9 cellular contexts compared by ENCODE assay signal in genomic region chr9:128554155-128554862, GRCh38. TPM values are rescaled to one million over a fixed set of nuclear protein-coding genes. Genes with fewer than 3 reads are reported as not detected.
A peak's percentile ranks its signal among the peaks of the same experiment; 100 is the strongest.
DNase-seq lines count a peak whose midpoint lies in the region; ATAC-seq and TF ChIP-seq lines count a peak whose summit lies in the region.
"Had no signal": no experiment of that assay in that cellular context is flagged by ENCODE, and none has a peak within 500 bp of the region (broad histone marks: within the 10 kb centered on the region; RNA-seq: fewer than 3 reads in every experiment).

No MANE protein-coding gene starts in this region.

- H3K36me3 Mint-ChIP-seq in WTC11, result no peaks in the 10 kb centered on the region
- no peaks in the 10 kb centered on the region for H3K36me3 Mint-ChIP-seq in neural progenitor cell

- 26 to 30% methylated on average over 5 of the region's 5 CpGs for WGBS in esophagus squamous epithelium, 2 donors

- no peak for TF ChIP-seq POLR2A in esophagus squamous epithelium (IDR thresholded peaks at IDR 0.05)

- peak; percentile 94 for DNase-seq in A172 (ENCODE audit: low spot score)
- no peak for DNase-seq in HFF-Myc (ENCODE audit: extremely low read depth, low read depth)
- peak; percentile 68 for DNase-seq in WTC11 (ENCODE audit: low spot score)
- no peak for DNase-seq in esophagus squamous epithelium (lab: John Stamatoyannopoulos, UW)
- peak; percentile 85 for DNase-seq in neural progenitor cell (ENCODE audit: low spot score)
- DNase-seq in NCI-H2196 treated with DMSO at 0.1 percent for 48 hours (lab: John Stamatoyannopoulos, UW; ENCODE audit: unreplicated experiment), result no peak
- no peak for DNase-seq in NCI-H1105 (lab: John Stamatoyannopoulos, UW)

- intact Hi-C loops in esophagus squamous epithelium (cut with DNase I), result no loop called here

- H3K79me2 ChIP-seq in neural progenitor cell (ENCODE audit: low read depth), result peaks cover 60% of the 10 kb centered on the region

- TF ChIP-seq CTCF in HFF-Myc (IDR thresholded peaks at IDR 0.05; ENCODE audit: low read depth, low read length, missing control alignments) (no peak), WTC11 (IDR thresholded peaks at IDR 0.05) (no peak), esophagus squamous epithelium (IDR thresholded peaks at IDR 0.05) (peak in 2 of 6 experiments; percentile 9), neural progenitor cell (IDR thresholded peaks at IDR 0.05) (peak; percentile 23)

- peaks cover 46 to 83% (median 68%) of the 10 kb centered on the region in 3 donors for H3K4me1 ChIP-seq in esophagus squamous epithelium
- H3K4me1 ChIP-seq in neural progenitor cell, result peaks cover 41% of the 10 kb centered on the region

- no peaks in the 10 kb centered on the region for H3K27me3 ChIP-seq in esophagus squamous epithelium
- no peaks in the 10 kb centered on the region for H3K27me3 ChIP-seq in neural progenitor cell

- H3K36me3 ChIP-seq in esophagus squamous epithelium (no peaks in the 10 kb centered on the region), neural progenitor cell (no peaks in the 10 kb centered on the region)

- peak overlapping the region; percentile 91 for H3K4me2 ChIP-seq in neural progenitor cell

- H3K27ac Mint-ChIP-seq in WTC11 (no peak overlapping the region), neural progenitor cell (no peak overlapping the region)
- H3K27ac Mint-ChIP-seq: effector memory CD8-positive, alpha-beta T cell had no signal

- ATAC-seq in WTC11 (peak; percentile 21), GM21367 (IDR thresholded peaks at IDR 0.05; ENCODE audit: unreplicated experiment) (no peak)
- ATAC-seq: effector memory CD8-positive, alpha-beta T cell had no signal

- H3K4me3 Mint-ChIP-seq in WTC11 (no peak overlapping the region), neural progenitor cell (no peak overlapping the region)
- H3K4me3 Mint-ChIP-seq: effector memory CD8-positive, alpha-beta T cell had no signal

- H2AFZ ChIP-seq in neural progenitor cell (replicated peaks), result no peak overlapping the region

- H3K9me3 Mint-ChIP-seq in WTC11 (no peaks in the 10 kb centered on the region), neural progenitor cell (no peaks in the 10 kb centered on the region)
- H3K9me3 Mint-ChIP-seq: effector memory CD8-positive, alpha-beta T cell had no signal

- no peak overlapping the region for H3K9ac ChIP-seq in neural progenitor cell

- peaks cover 35% of the 10 kb centered on the region for H3F3A ChIP-seq in neural progenitor cell (ENCODE audit: low read depth)

- CTCF ChIA-PET in WTC11 (lab: Charles Lee), result interaction anchor here (0.7 to 2.0 kb wide), 5 partner anchors 116 to 259 kb away, joined by 3 to 10 read pairs (median 3); partner anchors contain the start of genes CERCAM and ZDHHC12

- no peaks in the 10 kb centered on the region for H3K9me3 ChIP-seq in esophagus squamous epithelium
- H3K9me3 ChIP-seq in neural progenitor cell (ENCODE audit: low read depth), result no peaks in the 10 kb centered on the region

- H3K4me1 Mint-ChIP-seq in WTC11 (peaks cover 44% of the 10 kb centered on the region), neural progenitor cell (peaks cover 50% of the 10 kb centered on the region)

- H3K4me3 ChIP-seq in HFF-Myc (replicated peaks; ENCODE audit: low read depth, low read length) (peak overlapping the region; percentile 73), esophagus squamous epithelium (peak overlapping the region; percentile 70 to 97 (median 84)), neural progenitor cell (peak overlapping the region; percentile 94)

- POLR2A ChIA-PET in WTC11 (lab: Charles Lee), result interaction anchor here (0.6 to 0.7 kb wide), 2 partner anchors 17 to 538 kb away, joined by 3 read pairs; no protein-coding TSS in a partner anchor

- peaks cover 3% of the 10 kb centered on the region; the same call in 1 of the 2 replicates for H3K27me3 Mint-ChIP-seq in WTC11 (ENCODE audit: low read depth)
- H3K27me3 Mint-ChIP-seq in neural progenitor cell (ENCODE audit: insufficient read depth, low read depth), result peaks cover 2% of the 10 kb centered on the region
- H3K27me3 Mint-ChIP-seq: effector memory CD8-positive, alpha-beta T cell had no signal

- peaks cover 57% of the 10 kb centered on the region for H4K20me1 ChIP-seq in neural progenitor cell (ENCODE audit: low read depth)

- H3K27ac ChIP-seq in esophagus squamous epithelium (peak overlapping the region; percentile 91 to 99 (median 96)), neural progenitor cell (no peak overlapping the region)

TF ChIP-seq in WTC11, 78 proteins besides CTCF, POLR2A, EP300 and RAD21:
- no peak for TF ChIP-seq SMAD3 (CRISPR knock-in tag; IDR thresholded peaks at IDR 0.05; ENCODE audit: borderline replicate concordance)
- no peak for TF ChIP-seq RORB (CRISPR knock-in tag; IDR thresholded peaks at IDR 0.05)
- TF ChIP-seq TEAD1 (CRISPR knock-in tag; IDR thresholded peaks at IDR 0.05), result peak; percentile 53; the same call in 1 of the 2 replicates
- no peak for TF ChIP-seq CREM (CRISPR knock-in tag; IDR thresholded peaks at IDR 0.05)
- TF ChIP-seq AR (CRISPR knock-in tag; IDR thresholded peaks at IDR 0.05), result no peak
- 0 out of 2 replicates have a peak, but pooled peaks have one; percentile 71 for TF ChIP-seq TEAD4 (CRISPR knock-in tag; IDR thresholded peaks at IDR 0.05)

RNA-seq across cellular contexts. Expression of gene SPTAN1, which starts 1.9 kb away (rescaled TPM):
- 411 and 440 TPM in 2 replicates for total RNA-seq in A172 (2014; rRNA removed; shearing (Covaris generic))
- total RNA-seq in WTC11 (2021) (213 to 255 TPM (median 224 TPM) in 3 replicates), esophagus squamous epithelium (100 to 1,000 TPM in 3 of 4 donors, 10 to 100 TPM in 1; 97.8 to 233 (median 160) TPM), neural progenitor cell (ENCODE audit: low replicate concordance) (112 and 141 TPM in 2 replicates)

RNA-seq across cellular contexts. Expression of gene GLE1, which starts 49.8 kb away (rescaled TPM):
- 97.5 and 101 TPM in 2 replicates for total RNA-seq in A172 (2014; rRNA removed; shearing (Covaris generic))
- total RNA-seq in WTC11 (2021) (19.0 to 19.7 TPM (median 19.3 TPM) in 3 replicates), esophagus squamous epithelium (10 to 100 TPM; 21.4 to 31.2 (median 24.4) TPM), neural progenitor cell (ENCODE audit: low replicate concordance) (22.7 and 26.3 TPM in 2 replicates)

Comparison
In these comparisons a context has a peak if more than half of its experiments do, and no peak if none do; other contexts are left out.
1. DNase-seq: peak in A172 (single experiment), WTC11 (single experiment) and neural progenitor cell (single experiment); none in HFF-Myc (single experiment), esophagus squamous epithelium (single experiment), NCI-H2196 treated with DMSO at 0.1 percent for 48 hours (single experiment) and NCI-H1105 (single experiment).
2. Peak in every context shown above with its lines, with median percentiles within 50 percentile points of each other: H3K4me3 ChIP-seq.